Comparison of ENCODE assay signal across 8 cellular contexts in the genomic region with DNA sequence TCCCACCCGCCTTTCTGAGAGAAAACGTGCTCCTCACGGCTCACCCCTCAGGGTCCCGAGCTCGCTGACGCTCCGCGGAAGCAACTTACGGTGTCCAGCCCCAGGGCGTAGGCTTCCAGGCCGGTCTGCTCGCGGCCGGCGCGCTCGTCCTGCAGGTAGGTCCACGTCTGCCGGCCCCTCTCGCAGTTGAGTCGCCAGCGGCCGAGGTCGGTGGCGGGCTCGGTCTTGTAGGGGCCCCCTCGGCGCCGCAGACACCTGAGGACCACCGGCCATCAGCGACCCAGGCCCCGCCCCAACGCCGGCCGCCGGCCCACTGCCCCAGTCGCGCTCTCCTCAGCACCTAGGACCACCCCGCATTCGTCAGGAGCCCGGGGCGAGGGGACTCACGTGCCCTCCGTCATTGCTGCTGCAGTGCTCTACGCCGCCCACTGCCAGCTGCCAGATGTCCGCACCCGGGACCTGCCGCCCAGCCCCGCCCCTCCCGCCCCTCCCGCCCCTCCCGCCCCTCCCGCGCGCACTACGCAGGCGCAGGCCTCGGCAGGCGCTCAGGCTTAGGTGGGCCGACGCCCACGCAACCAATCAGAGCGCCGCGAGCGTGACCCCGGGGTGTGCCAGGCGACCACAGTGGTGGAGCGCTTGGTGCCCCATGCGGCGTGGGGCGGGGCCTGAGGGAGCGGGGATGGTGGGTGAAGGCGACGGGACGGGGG. TPM values are rescaled to one million over a fixed set of nuclear protein-coding genes. Genes with fewer than 3 reads are reported as not detected.
A peak's percentile ranks its signal among the peaks of the same experiment; 100 is the strongest.
DNase-seq lines count a peak whose midpoint lies in the region; ATAC-seq, FAIRE-seq and TF ChIP-seq lines count a peak whose summit lies in the region.

A gene (minus strand): TSS at position 430 of the 707 bp plus-strand sequence. CDS start 29 bp downstream, at position 401.

- peaks cover 36% of the 10 kb centered on the region for H3K4me1 Mint-ChIP-seq in activated naive CD8-positive, alpha-beta T cell treated with anti-CD3 and anti-CD28 coated beads, Interleukin-2, amount 50 U/mL, for 24 hours

- DNase-seq in GM12865 (ENCODE audit: low read depth) (peak; percentile 100), NCI-H1436 (lab: John Stamatoyannopoulos, UW) (peak; percentile 98), SW480 (ENCODE audit: low spot score) (peak; percentile 98), Right ventricle myocardium superior (peak; percentile 99), pancreas (peak; percentile 98 to 100 (median 99)), thyroid gland (peak; percentile 99)
- peak; percentile 97 for DNase-seq in activated naive CD8-positive, alpha-beta T cell treated with anti-CD3 and anti-CD28 coated beads, Interleukin-2, amount 50 U/mL, for 24 hours

- 0 to 1% methylated on average over 38 to 77 of the region's 77 CpGs for WGBS in pancreas, 2 donors
- WGBS in thyroid gland, 2 donors, result 0 to 4% methylated on average over 6 to 17 of the region's 77 CpGs

- H3K27ac ChIP-seq in pancreas (peak within 1 kb of the TSS; percentile 66 to 75 (median 70)), thyroid gland (peak within 1 kb of the TSS; percentile 15 to 74 (median 74))

- no peak for FAIRE-seq in pancreas (lab: Jason Lieb, UNC)

- intact Hi-C loops in Right ventricle myocardium superior (cut with DNase I) (no loop called here), pancreas (cut with DNase I) (no loop called here), thyroid gland (cut with DNase I) (loop anchor here (5.0 kb wide), 1 partner anchor 256 kb away; no protein-coding TSS in a partner anchor)

- TF ChIP-seq POLR2A in thyroid gland (IDR thresholded peaks at IDR 0.05), result peak in 1 of 2 donors; percentile 69

- H3K4me3 Mint-ChIP-seq in activated naive CD8-positive, alpha-beta T cell treated with anti-CD3 and anti-CD28 coated beads, Interleukin-2, amount 50 U/mL, for 24 hours, result peak within 1 kb of the TSS; percentile 89

- H3K27me3 ChIP-seq in pancreas (no peaks in the 10 kb centered on the region), thyroid gland (no peaks in the 10 kb centered on the region)

- no peaks in the 10 kb centered on the region for H3K9me3 Mint-ChIP-seq in activated naive CD8-positive, alpha-beta T cell treated with anti-CD3 and anti-CD28 coated beads, Interleukin-2, amount 50 U/mL, for 24 hours

- no peaks in the 10 kb centered on the region for H3K36me3 ChIP-seq in pancreas
- H3K36me3 ChIP-seq in thyroid gland, result no peaks in the 10 kb centered on the region

- TF ChIP-seq CTCF in GM12865 (IDR thresholded peaks at IDR 0.05; ENCODE audit: insufficient read depth, low read depth, low read length, missing control alignments) (no peak), pancreas (IDR thresholded peaks at IDR 0.05) (no peak), thyroid gland (IDR thresholded peaks at IDR 0.05) (no peak)

- ATAC-seq in HG02798 (IDR thresholded peaks at IDR 0.05; ENCODE audit: poor library complexity, unreplicated experiment) (peak; percentile 91), Right ventricle myocardium superior (ENCODE audit: poor library complexity) (peak; percentile 93), pancreas (peak; percentile 90 to 93 (median 91))
- peak; percentile 93 for ATAC-seq in activated naive CD8-positive, alpha-beta T cell treated with anti-CD3 and anti-CD28 coated beads, Interleukin-2, amount 50 U/mL, for 24 hours

- peak within 1 kb of the TSS; percentile 96 for H3K27ac Mint-ChIP-seq in activated naive CD8-positive, alpha-beta T cell treated with anti-CD3 and anti-CD28 coated beads, Interleukin-2, amount 50 U/mL, for 24 hours

- H3K4me1 ChIP-seq in pancreas (peaks cover 6 to 17% (median 7%) of the 10 kb centered on the region in 3 donors), thyroid gland (peaks cover 13 to 18% of the 10 kb centered on the region in 2 donors)

- no peaks in the 10 kb centered on the region for H3K27me3 Mint-ChIP-seq in activated naive CD8-positive, alpha-beta T cell treated with anti-CD3 and anti-CD28 coated beads, Interleukin-2, amount 50 U/mL, for 24 hours

- peaks cover 21% of the 10 kb centered on the region for H3K36me3 Mint-ChIP-seq in activated naive CD8-positive, alpha-beta T cell treated with anti-CD3 and anti-CD28 coated beads, Interleukin-2, amount 50 U/mL, for 24 hours (ENCODE audit: low read depth)

- H3K4me3 ChIP-seq in GM12865 (ENCODE audit: low read depth, low read length), result peak within 1 kb of the TSS; percentile 90
- peak within 1 kb of the TSS; percentile 90 to 98 (median 93) for H3K4me3 ChIP-seq in pancreas
- H3K4me3 ChIP-seq in thyroid gland (replicated peaks in 1 of 3), result peak within 1 kb of the TSS; percentile 81 to 95 (median 94)

- H3K9me3 ChIP-seq in pancreas (no peaks in the 10 kb centered on the region), thyroid gland (no peaks in the 10 kb centered on the region)

RNA-seq across cellular contexts. Expression of the gene that starts here (rescaled TPM):
- total RNA-seq in Right ventricle myocardium superior, result 57.9 TPM
- 10 to 100 TPM; 16.1 to 34.1 (median 24.5) TPM for total RNA-seq in pancreas
- 10 to 100 TPM; 30.2 to 33.6 TPM for polyA plus RNA-seq in pancreas
- total RNA-seq in thyroid gland, result 10 to 100 TPM; 31.4 to 57.7 (median 42.0) TPM

Comparison
In these comparisons a context has a peak if more than half of its experiments do, and no peak if none do; other contexts are left out.
1. Peak in every context shown above with its lines: DNase-seq, ATAC-seq, H3K4me3 ChIP-seq and H3K27ac ChIP-seq.